17 cellular contexts compared by ENCODE assay signal in the genomic region with DNA sequence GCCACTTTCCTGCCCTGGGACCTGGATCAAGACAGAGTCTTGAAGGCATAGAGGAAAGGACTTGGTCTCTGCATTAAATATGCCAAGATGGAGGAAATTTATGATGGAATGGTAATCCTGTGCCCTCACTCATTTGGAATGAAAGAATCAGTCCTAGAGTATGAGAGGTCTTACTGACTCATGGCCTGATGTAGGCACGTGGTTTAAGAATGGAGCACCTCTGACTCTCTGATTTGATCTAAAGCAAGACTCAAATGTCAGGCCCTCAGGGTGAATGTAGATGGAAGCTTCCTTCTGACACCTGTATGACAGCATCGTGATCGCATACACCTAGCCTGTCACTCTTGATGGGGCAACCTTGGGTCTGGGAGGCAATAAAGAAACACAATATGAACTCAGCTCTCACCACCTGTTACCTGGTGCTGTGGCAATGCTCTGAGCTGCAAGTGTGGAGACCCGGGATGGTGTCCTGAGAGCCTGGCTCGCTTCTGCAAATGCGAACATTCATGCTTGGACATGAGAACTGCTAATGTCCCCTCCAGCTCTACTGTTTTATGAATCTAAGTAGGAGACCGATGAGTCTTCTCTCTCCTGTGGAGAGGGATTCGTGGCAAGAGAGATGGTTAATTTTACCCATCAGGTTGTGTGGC.
DNase-seq lines count a peak whose midpoint lies in the region; ATAC-seq and TF ChIP-seq lines count a peak whose summit lies in the region.
"Had no signal": no experiment of that assay in that cellular context is flagged by ENCODE, and none has a peak within 500 bp of the region (broad histone marks: within the 10 kb centered on the region; RNA-seq: fewer than 3 reads in every experiment).

No MANE protein-coding gene starts in this region.

- TF ChIP-seq POLR2A in esophagus muscularis mucosa (IDR thresholded peaks at IDR 0.05; ENCODE audit: low read depth) = no peak

- intact Hi-C loops in esophagus muscularis mucosa (cut with DNase I) = no loop called here

- TF ChIP-seq EP300 in esophagus muscularis mucosa (IDR thresholded peaks at IDR 0.05) = no peak

- H3K4me3 Mint-ChIP-seq in activated CD8-positive, alpha-beta T cell treated with anti-CD3 and anti-CD28 coated beads, Interleukin-2, amount 10 ng/mL, durations not matched to agents 7 days and 5 days = no peak overlapping the region

- H3K4me3 ChIP-seq in esophagus muscularis mucosa = no peak overlapping the region
- H3K4me3 ChIP-seq: GM12878 had no signal

- no peak for ATAC-seq in activated CD8-positive, alpha-beta T cell treated with anti-CD3 and anti-CD28 coated beads, Interleukin-2, amount 10 ng/mL, durations not matched to agents 7 days and 5 days
- ATAC-seq: GM12878 had no signal

- no peaks in the 10 kb centered on the region for H3K9me3 ChIP-seq in esophagus muscularis mucosa

- no peak for TF ChIP-seq CTCF in RWPE1 (conservative IDR thresholded peaks at IDR 0.05; ENCODE audit: low read depth)
- TF ChIP-seq CTCF in esophagus muscularis mucosa (IDR thresholded peaks at IDR 0.05) = no peak

- H3K27me3 Mint-ChIP-seq in activated CD8-positive, alpha-beta T cell treated with anti-CD3 and anti-CD28 coated beads, Interleukin-2, amount 10 ng/mL, durations not matched to agents 7 days and 5 days (ENCODE audit: low read depth) = no peaks in the 10 kb centered on the region

- no peak overlapping the region for H3K27ac Mint-ChIP-seq in activated CD8-positive, alpha-beta T cell treated with anti-CD3 and anti-CD28 coated beads, Interleukin-2, amount 10 ng/mL, durations not matched to agents 7 days and 5 days

- H3K36me3 Mint-ChIP-seq in activated CD8-positive, alpha-beta T cell treated with anti-CD3 and anti-CD28 coated beads, Interleukin-2, amount 10 ng/mL, durations not matched to agents 7 days and 5 days (ENCODE audit: low read depth) = no peaks in the 10 kb centered on the region

- WGBS in esophagus muscularis mucosa = 94% methylated on average over 8 of the region's 8 CpGs

- POLR2A ChIA-PET in RWPE1 (lab: Yijun Ruan, JAX; ENCODE audit: low non-redundant PET) = no interaction called here
- POLR2A ChIA-PET in activated CD8-positive, alpha-beta T cell treated with anti-CD3 and anti-CD28 coated beads, Interleukin-2, amount 10 ng/mL, durations not matched to agents 7 days and 5 days (lab: Charles Lee) = no interaction called here

- no peaks in the 10 kb centered on the region for H3K4me1 ChIP-seq in esophagus muscularis mucosa

- H3K9me3 Mint-ChIP-seq in activated CD8-positive, alpha-beta T cell treated with anti-CD3 and anti-CD28 coated beads, Interleukin-2, amount 10 ng/mL, durations not matched to agents 7 days and 5 days (ENCODE audit: insufficient read depth) = no peaks in the 10 kb centered on the region

- H3K27ac ChIP-seq in RWPE1 (no peak overlapping the region), esophagus muscularis mucosa (replicated peaks in 1 of 4) (no peak overlapping the region)
- H3K27ac ChIP-seq: C4-2B had no signal

- no peaks in the 10 kb centered on the region for H3K27me3 ChIP-seq in esophagus muscularis mucosa

- CTCF ChIA-PET in RWPE1 (lab: Yijun Ruan, JAX) = no interaction called here
- CTCF ChIA-PET in activated CD8-positive, alpha-beta T cell treated with anti-CD3 and anti-CD28 coated beads, Interleukin-2, amount 10 ng/mL, durations not matched to agents 7 days and 5 days (lab: Charles Lee) = no interaction called here

- H3K4me1 Mint-ChIP-seq in activated CD8-positive, alpha-beta T cell treated with anti-CD3 and anti-CD28 coated beads, Interleukin-2, amount 10 ng/mL, durations not matched to agents 7 days and 5 days (ENCODE audit: low read depth) = no peaks in the 10 kb centered on the region

- DNase-seq in EH (ENCODE audit: low read depth) (peak; percentile 6), HS-5 (ENCODE audit: low read depth) (peak; percentile 11), RWPE1 (ENCODE audit: low spot score) (peak; percentile 26), esophagus muscularis mucosa (ENCODE audit: extremely low spot score) (peak; percentile 91), SKM-1 (lab: John Stamatoyannopoulos, UW; ENCODE audit: unreplicated experiment) (no peak), NCI-H2081 (lab: John Stamatoyannopoulos, UW) (no peak), medulla oblongata (ENCODE audit: extremely low spot score) (no peak)
- DNase-seq in activated CD8-positive, alpha-beta T cell treated with anti-CD3 and anti-CD28 coated beads, Interleukin-2, amount 10 ng/mL, durations not matched to agents 7 days and 5 days = no peak
- DNase-seq: COR-L47, Kasumi-1, MV-4-11, NCI-H1417 treated with DMSO at 0.1 percent for 48 hours, NCI-H2081 treated with DMSO at 0.1 percent for 48 hours, NCI-H345, SIG-M5 had no signal

- no peaks in the 10 kb centered on the region for H3K36me3 ChIP-seq in esophagus muscularis mucosa

Comparison
In these comparisons a context has a peak if more than half of its experiments do, and no peak if none do; other contexts are left out.
1. DNase-seq: peak in EH (single experiment), HS-5 (single experiment), RWPE1 (single experiment) and esophagus muscularis mucosa (single experiment); none in activated CD8-positive, alpha-beta T cell treated with anti-CD3 and anti-CD28 coated beads, Interleukin-2, amount 10 ng/mL, durations not matched to agents 7 days and 5 days (single experiment), SKM-1 (single experiment), NCI-H2081 (0 of 2) and medulla oblongata (single experiment).